In genomic region chr9:87520172-87520683, GRCh38 we compare ENCODE assay signal across 20 cellular contexts. TPM values are rescaled to one million over a fixed set of nuclear protein-coding genes. Genes with fewer than 3 reads are reported as not detected.
A peak's percentile ranks its signal among the peaks of the same experiment; 100 is the strongest.
DNase-seq lines count a peak whose midpoint lies in the region; ATAC-seq and TF ChIP-seq lines count a peak whose summit lies in the region.
"Had no signal": no experiment of that assay in that cellular context is flagged by ENCODE, and none has a peak within 500 bp of the region (broad histone marks: within the 10 kb centered on the region; RNA-seq: fewer than 3 reads in every experiment).

No MANE protein-coding gene starts in this region.

- no peak for TF ChIP-seq EP300 in esophagus muscularis mucosa (IDR thresholded peaks at IDR 0.05)
- TF ChIP-seq EP300 in sigmoid colon (IDR thresholded peaks at IDR 0.05), result no peak

- H3K27ac Mint-ChIP-seq in CD8-positive, alpha-beta T cell, result no peak overlapping the region
- H3K27ac Mint-ChIP-seq: CD4-positive, alpha-beta memory T cell; HFFc6 had no signal

- TF ChIP-seq POLR2A in esophagus muscularis mucosa (IDR thresholded peaks at IDR 0.05; ENCODE audit: low read depth), result no peak
- TF ChIP-seq POLR2A in sigmoid colon (IDR thresholded peaks at IDR 0.05), result no peak
- TF ChIP-seq POLR2A in thyroid gland (IDR thresholded peaks at IDR 0.05), result no peak

- H3K36me3 ChIP-seq in CD8-positive, alpha-beta T cell (ENCODE audit: insufficient read depth, low read length), result no peaks in the 10 kb centered on the region
- H3K36me3 ChIP-seq in Loucy (ENCODE audit: insufficient read depth, low read length), result no peaks in the 10 kb centered on the region
- H3K36me3 ChIP-seq in esophagus muscularis mucosa, result no peaks in the 10 kb centered on the region
- no peaks in the 10 kb centered on the region for H3K36me3 ChIP-seq in sigmoid colon
- H3K36me3 ChIP-seq in thyroid gland, result no peaks in the 10 kb centered on the region
- H3K36me3 ChIP-seq in PC-3 (ENCODE audit: low read depth, low read length), result no peaks in the 10 kb centered on the region

- peaks cover 5% of the 10 kb centered on the region for H3K4me1 Mint-ChIP-seq in CD8-positive, alpha-beta T cell (ENCODE audit: low read depth)
- H3K4me1 Mint-ChIP-seq: CD4-positive, alpha-beta memory T cell had no signal

- H3K4me2 ChIP-seq in Loucy (ENCODE audit: low read depth, low read length, poor library complexity, severe bottlenecking) (peak overlapping the region; percentile 45), PC-3 (ENCODE audit: low read length) (no peak overlapping the region)
- H3K4me2 ChIP-seq: A549 had no signal

- no peak overlapping the region for H3K27ac ChIP-seq in CD8-positive, alpha-beta T cell (ENCODE audit: low read depth, low read length)
- H3K27ac ChIP-seq in esophagus muscularis mucosa (replicated peaks in 1 of 4), result peak overlapping the region in 1 of 4 donors; percentile 65
- peak overlapping the region in 3 of 4 donors; percentile 29 to 77 (median 68) for H3K27ac ChIP-seq in sigmoid colon
- no peak overlapping the region for H3K27ac ChIP-seq in thyroid gland
- no peak overlapping the region for H3K27ac ChIP-seq in PC-3 (ENCODE audit: low read length)
- H3K27ac ChIP-seq: A549 had no signal

- intact Hi-C loops in CD8-positive, alpha-beta T cell (cut with DNase I, micrococcal nuclease), result no loop called here
- intact Hi-C loops in esophagus muscularis mucosa (cut with DNase I), result no loop called here
- intact Hi-C loops in sigmoid colon (cut with DNase I), result no loop called here
- intact Hi-C loops in thyroid gland (cut with DNase I), result no loop called here
- intact Hi-C loops in PC-3 (cut with micrococcal nuclease), result no loop called here

- H3K79me2 ChIP-seq in Loucy (ENCODE audit: insufficient read depth, low read length) (peaks cover 10% of the 10 kb centered on the region; the same call in 1 of the 2 replicates), PC-3 (ENCODE audit: low read length) (no peaks in the 10 kb centered on the region)

- H3K36me3 Mint-ChIP-seq in CD8-positive, alpha-beta T cell, result no peaks in the 10 kb centered on the region
- H3K36me3 Mint-ChIP-seq: CD4-positive, alpha-beta memory T cell had no signal

- H2AFZ ChIP-seq in Loucy (ENCODE audit: low read length) (no peak overlapping the region), PC-3 (ENCODE audit: low read length) (no peak overlapping the region)

- CTCF ChIA-PET in CD8-positive, alpha-beta T cell (lab: Charles Lee), result interaction anchor here (1.0 kb wide), 1 partner anchor 9 kb away, joined by 3 read pairs; no protein-coding TSS in a partner anchor
- CTCF ChIA-PET in PC-3 (lab: Charles Lee), result no interaction called here

- peaks cover 2% of the 10 kb centered on the region for H3K27me3 Mint-ChIP-seq in CD8-positive, alpha-beta T cell (ENCODE audit: low read depth)

- H3K9ac ChIP-seq in Loucy (ENCODE audit: low read depth, low read length, poor library complexity, severe bottlenecking), result no peak overlapping the region
- no peak overlapping the region for H3K9ac ChIP-seq in PC-3 (ENCODE audit: low read length)

- no peak overlapping the region for H3K4me3 ChIP-seq in CD8-positive, alpha-beta T cell (ENCODE audit: low read depth, low read length)
- no peak overlapping the region for H3K4me3 ChIP-seq in Loucy (ENCODE audit: low read length, poor library complexity, severe bottlenecking)
- H3K4me3 ChIP-seq in esophagus muscularis mucosa, result no peak overlapping the region
- no peak overlapping the region for H3K4me3 ChIP-seq in sigmoid colon
- H3K4me3 ChIP-seq in thyroid gland (replicated peaks in 1 of 3), result no peak overlapping the region
- no peak overlapping the region for H3K4me3 ChIP-seq in PC-3 (ENCODE audit: low read length)
- H3K4me3 ChIP-seq: A549 had no signal

- POLR2A ChIA-PET in CD8-positive, alpha-beta T cell (lab: Charles Lee), result no interaction called here
- POLR2A ChIA-PET in PC-3 (lab: Charles Lee; ENCODE audit: unreplicated experiment), result no interaction called here

- H3K9me3 ChIP-seq in CD8-positive, alpha-beta T cell (ENCODE audit: low read length), result no peaks in the 10 kb centered on the region
- H3K9me3 ChIP-seq in Loucy (ENCODE audit: insufficient read depth, low read depth, low read length) (no peaks in the 10 kb centered on the region), esophagus muscularis mucosa (no peaks in the 10 kb centered on the region), sigmoid colon (no peaks in the 10 kb centered on the region), thyroid gland (no peaks in the 10 kb centered on the region), PC-3 (ENCODE audit: low read length) (no peaks in the 10 kb centered on the region)
- H3K9me3 ChIP-seq: A549 had no signal

- no peak for TF ChIP-seq CTCF in CD8-positive, alpha-beta T cell (IDR thresholded peaks at IDR 0.05)
- no peak for TF ChIP-seq CTCF in Loucy (conservative IDR thresholded peaks at IDR 0.05; ENCODE audit: low read length)
- no peak for TF ChIP-seq CTCF in esophagus muscularis mucosa (IDR thresholded peaks at IDR 0.05)
- no peak for TF ChIP-seq CTCF in sigmoid colon (IDR thresholded peaks at IDR 0.05)
- no peak for TF ChIP-seq CTCF in thyroid gland (IDR thresholded peaks at IDR 0.05)
- TF ChIP-seq CTCF in PC-3 (conservative IDR thresholded peaks at IDR 0.05; ENCODE audit: low read depth, low read length), result no peak

- BruUV-seq in PC-3 (replicated peaks; lab: Mats Ljungman, UMichigan), result no TSS peak

- H3K4me1 ChIP-seq in CD8-positive, alpha-beta T cell (ENCODE audit: insufficient read depth, low read length), result no peaks in the 10 kb centered on the region
- peaks cover 45% of the 10 kb centered on the region for H3K4me1 ChIP-seq in Loucy (ENCODE audit: insufficient read depth, low read length, poor library complexity, severe bottlenecking)
- peaks cover 23 to 74% (median 65%) of the 10 kb centered on the region in 4 donors for H3K4me1 ChIP-seq in esophagus muscularis mucosa
- H3K4me1 ChIP-seq in sigmoid colon, result peaks cover 0 to 65% (median 54%) of the 10 kb centered on the region in 4 donors
- peaks cover 3 to 11% of the 10 kb centered on the region in 2 donors for H3K4me1 ChIP-seq in thyroid gland
- no peaks in the 10 kb centered on the region for H3K4me1 ChIP-seq in PC-3 (ENCODE audit: insufficient read depth, low read length)

- no peaks in the 10 kb centered on the region for H4K20me1 ChIP-seq in Loucy (ENCODE audit: insufficient read depth, low read length, poor library complexity, severe bottlenecking)
- no peaks in the 10 kb centered on the region for H4K20me1 ChIP-seq in PC-3 (ENCODE audit: low read length)

- H3K9me2 ChIP-seq in Loucy (replicated peaks; ENCODE audit: low read depth, low read length) (no peaks in the 10 kb centered on the region), PC-3 (replicated peaks; ENCODE audit: low read length) (no peaks in the 10 kb centered on the region)

- H3K4me3 Mint-ChIP-seq in CD8-positive, alpha-beta T cell, result peak overlapping the region; percentile 27
- H3K4me3 Mint-ChIP-seq: CD4-positive, alpha-beta memory T cell; HFFc6 had no signal

- no peaks in the 10 kb centered on the region for H3K9me3 Mint-ChIP-seq in CD8-positive, alpha-beta T cell
- H3K9me3 Mint-ChIP-seq: H9, HFFc6 had no signal

- WGBS in esophagus muscularis mucosa, result 71% methylated on average over 6 of the region's 6 CpGs
- 49 to 79% methylated on average over 6 of the region's 6 CpGs for WGBS in sigmoid colon, 2 donors
- 80 to 87% methylated on average over 6 of the region's 6 CpGs for whole genome bisulfite sequencing in thyroid gland, 2 donors

- no peak for ATAC-seq in CD8-positive, alpha-beta T cell
- ATAC-seq in GM21529 (IDR thresholded peaks at IDR 0.05; ENCODE audit: unreplicated experiment), result no peak
- no peak for ATAC-seq in PC-3
- ATAC-seq: A549 had no signal

- H3F3A ChIP-seq in Loucy (ENCODE audit: low read depth) (no peaks in the 10 kb centered on the region), PC-3 (ENCODE audit: low read length, unreplicated experiment) (no peaks in the 10 kb centered on the region)

- H3K27me3 ChIP-seq in CD8-positive, alpha-beta T cell (ENCODE audit: insufficient read depth, low read length), result no peaks in the 10 kb centered on the region
- H3K27me3 ChIP-seq in Loucy (ENCODE audit: insufficient read depth, low read length, poor library complexity, severe bottlenecking) (no peaks in the 10 kb centered on the region), esophagus muscularis mucosa (no peaks in the 10 kb centered on the region), sigmoid colon (no peaks in the 10 kb centered on the region), thyroid gland (no peaks in the 10 kb centered on the region), PC-3 (ENCODE audit: low read length) (no peaks in the 10 kb centered on the region)

- DNase-seq in CD8-positive, alpha-beta T cell, result no peak
- DNase-seq in esophagus muscularis mucosa (ENCODE audit: extremely low spot score) (peak; percentile 53), sigmoid colon (no peak), AML-193 (lab: John Stamatoyannopoulos, UW) (no peak), thyroid gland (no peak), PC-3 (no peak)
- DNase-seq: CD4-positive, alpha-beta memory T cell; H9; HFFc6; IMR-90; MV-4-11; NCI-H1105 treated with DMSO at 0.1 percent for 48 hours; NCI-H2029 treated with DMSO at 0.1 percent for 48 hours; NCI-H226; NCI-H510A treated with DMSO at 0.1 percent for 48 hours; NCI-H748 treated with DMSO at 0.1 percent for 48 hours; Right ventricle myocardium superior had no signal

RNA-seq across cellular contexts. Expression of gene DAPK1, which starts 22.6 kb away (rescaled TPM):
- under 1 TPM; 0.14 to 0.27 TPM for total RNA-seq in CD8-positive, alpha-beta T cell
- total RNA-seq in esophagus muscularis mucosa (10 to 100 TPM; 51.7 to 96.8 (median 80.7) TPM), sigmoid colon (10 to 100 TPM; 78.1 to 92.5 (median 84.4) TPM), thyroid gland (10 to 100 TPM; 32.0 to 76.2 (median 38.2) TPM), PC-3 (2014; rRNA removed) (not detected in 2 replicates)
- 1 to 10 TPM; 4.8 to 7.1 (median 5.5) TPM for polyA plus RNA-seq in sigmoid colon
- polyA plus RNA-seq: CD4-positive, alpha-beta memory T cell had no signal

Comparison
In these comparisons a context has a peak if more than half of its experiments do, and no peak if none do; other contexts are left out.
1. H3K27ac ChIP-seq: peak in sigmoid colon (3 of 4); none in CD8-positive, alpha-beta T cell (single experiment), thyroid gland (0 of 3) and PC-3 (single experiment).
2. RNA of gene DAPK1, which starts 22.6 kb away (total RNA-seq): 78.1 to 92.5 TPM in sigmoid colon, 51.7 to 96.8 TPM in esophagus muscularis mucosa and 32.0 to 76.2 TPM in thyroid gland; 0.14 to 0.27 TPM in CD8-positive, alpha-beta T cell and not detected in PC-3; every median in the first group is over 10 times any median in the second.